In the genomic region with DNA sequence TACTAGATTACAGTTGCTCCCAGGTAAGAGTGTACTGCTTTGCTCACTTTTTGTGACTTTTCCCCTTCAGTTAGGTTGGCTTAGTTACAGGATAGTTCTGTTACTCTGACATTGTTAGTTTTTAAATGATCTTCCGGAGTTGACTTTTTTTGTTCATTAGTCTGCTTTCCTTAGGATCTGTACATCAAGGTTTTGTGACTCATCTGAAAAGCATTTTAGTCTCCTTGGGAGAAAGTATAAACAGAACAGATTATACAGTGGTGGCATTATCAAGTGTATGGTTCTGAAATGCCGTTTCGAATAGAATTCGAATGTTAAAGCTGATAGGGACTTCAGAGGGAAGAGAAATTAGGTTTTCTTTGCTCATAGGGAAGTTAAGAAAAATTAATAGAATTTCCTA, we compare ENCODE assay signal across 14 cellular contexts.
DNase-seq lines count a peak whose midpoint lies in the region; ATAC-seq and TF ChIP-seq lines count a peak whose summit lies in the region.
"Had no signal": no experiment of that assay in that cellular context is flagged by ENCODE, and none has a peak within 500 bp of the region (broad histone marks: within the 10 kb centered on the region; RNA-seq: fewer than 3 reads in every experiment).

No MANE protein-coding gene starts in this region.

- H3K79me2 ChIP-seq in PC-9 (ENCODE audit: low read depth): no peaks in the 10 kb centered on the region

- H3K27me3 ChIP-seq in PC-9 (ENCODE audit: insufficient read depth, low read depth): no peaks in the 10 kb centered on the region
- H3K27me3 ChIP-seq: cardiac muscle cell, suprapubic skin had no signal

- DNase-seq in Caki2 (ENCODE audit: low read depth): peak; percentile 43
- peak; percentile 80 for DNase-seq in M059J (ENCODE audit: low read depth)
- peak; percentile 71 for DNase-seq in choroid plexus epithelial cell (ENCODE audit: low read depth)
- no peak for DNase-seq in HEK293T (ENCODE audit: extremely low spot score)
- DNase-seq in PC-9: no peak
- DNase-seq in NCI-H1930 (lab: John Stamatoyannopoulos, UW): no peak
- DNase-seq in activated CD4-positive, alpha-beta T cell treated with anti-CD3 and anti-CD28 coated beads for 36 hours: no peak
- DNase-seq: CD8-positive, alpha-beta T cell; Kasumi-1; NCI-H2029 had no signal

- peaks cover 5% of the 10 kb centered on the region for H3K4me1 ChIP-seq in mesodermal cell (ENCODE audit: control insufficient read depth, insufficient read depth, low read length, poor library complexity, severe bottlenecking)
- H3K4me1 ChIP-seq in PC-9 (replicated peaks; ENCODE audit: insufficient read depth): no peaks in the 10 kb centered on the region
- H3K4me1 ChIP-seq: suprapubic skin had no signal

- ATAC-seq in activated CD4-positive, alpha-beta T cell treated with anti-CD3 and anti-CD28 coated beads for 36 hours: no peak
- ATAC-seq: CD8-positive, alpha-beta T cell had no signal

- no TSS peak for BruUV-seq in PC-9 (replicated peaks; lab: Mats Ljungman, UMichigan)

- in situ Hi-C loops in Caki2 (cut with HindIII; ENCODE audit: low pct_unique_long_range_greater_than_20kb, low sequenced_read_pairs): no loop called here

- no peak overlapping the region for H3K4me3 Mint-ChIP-seq in activated CD4-positive, alpha-beta T cell treated with anti-CD3 and anti-CD28 coated beads for 36 hours
- H3K4me3 Mint-ChIP-seq: CD8-positive, alpha-beta T cell had no signal

- no peak overlapping the region for H3K27ac Mint-ChIP-seq in activated CD4-positive, alpha-beta T cell treated with anti-CD3 and anti-CD28 coated beads for 36 hours
- H3K27ac Mint-ChIP-seq: CD8-positive, alpha-beta T cell had no signal

- H3K9me3 Mint-ChIP-seq in activated CD4-positive, alpha-beta T cell treated with anti-CD3 and anti-CD28 coated beads for 36 hours (ENCODE audit: low read depth): no peaks in the 10 kb centered on the region
- H3K9me3 Mint-ChIP-seq: CD8-positive, alpha-beta T cell had no signal

- no peaks in the 10 kb centered on the region for H4K20me1 ChIP-seq in PC-9 (ENCODE audit: insufficient read depth)

- H3K36me3 ChIP-seq in mesodermal cell (ENCODE audit: control insufficient read depth, insufficient read depth, low read length) (peaks cover 43% of the 10 kb centered on the region), PC-9 (ENCODE audit: low read depth) (no peaks in the 10 kb centered on the region)

- no peak overlapping the region for H3K4me2 ChIP-seq in PC-9

- peaks cover 18% of the 10 kb centered on the region for H3K36me3 Mint-ChIP-seq in activated CD4-positive, alpha-beta T cell treated with anti-CD3 and anti-CD28 coated beads for 36 hours (ENCODE audit: low read depth)

- no peaks in the 10 kb centered on the region for H3F3A ChIP-seq in PC-9 (ENCODE audit: insufficient read depth, low read depth)

- POLR2A ChIA-PET in HEK293T (lab: Yijun Ruan, JAX): no interaction called here
- POLR2A ChIA-PET in PC-9 (lab: Charles Lee; ENCODE audit: unreplicated experiment): no interaction called here
- POLR2A ChIA-PET in activated CD4-positive, alpha-beta T cell treated with anti-CD3 and anti-CD28 coated beads for 36 hours (lab: Charles Lee): no interaction called here

- CTCF ChIA-PET in HEK293T (lab: Yijun Ruan, JAX) (no interaction called here), PC-9 (lab: Charles Lee) (no interaction called here)
- CTCF ChIA-PET in activated CD4-positive, alpha-beta T cell treated with anti-CD3 and anti-CD28 coated beads for 36 hours (lab: Charles Lee): interaction anchor here (0.7 kb wide), 1 partner anchor 11 kb away, joined by 3 read pairs; no protein-coding TSS in a partner anchor

- H3K27ac ChIP-seq in mesodermal cell (ENCODE audit: low read depth, low read length, severe bottlenecking) (peak overlapping the region; percentile 71), PC-9 (no peak overlapping the region)
- H3K27ac ChIP-seq: cardiac muscle cell, skin epidermis, suprapubic skin had no signal

- H3K4me3 ChIP-seq in choroid plexus epithelial cell (ENCODE audit: low read depth, low read length): no peak overlapping the region
- no peak overlapping the region for H3K4me3 ChIP-seq in mesodermal cell (ENCODE audit: extremely low read depth, insufficient read depth, low read length, poor library complexity, severe bottlenecking)
- no peak overlapping the region for H3K4me3 ChIP-seq in PC-9
- H3K4me3 ChIP-seq: cardiac muscle cell, skin epidermis, suprapubic skin had no signal

- H3K9me3 ChIP-seq in mesodermal cell (ENCODE audit: control insufficient read depth, low read length) (no peaks in the 10 kb centered on the region), PC-9 (ENCODE audit: insufficient read depth, low read depth) (no peaks in the 10 kb centered on the region)
- H3K9me3 ChIP-seq: suprapubic skin had no signal

- 100% methylated on average over 1 of the region's 4 CpGs; no CpG with 5 or more reads in 1 of the 2 experiments for WGBS in mesodermal cell (ENCODE audit: insufficient coverage in 2 of 2), 2 experiments

- no peaks in the 10 kb centered on the region for H3K9me2 ChIP-seq in PC-9 (ENCODE audit: insufficient read depth)

- H3K4me1 Mint-ChIP-seq in activated CD4-positive, alpha-beta T cell treated with anti-CD3 and anti-CD28 coated beads for 36 hours: peaks cover 14% of the 10 kb centered on the region

- no peak for TF ChIP-seq CTCF in choroid plexus epithelial cell (conservative IDR thresholded peaks at IDR 0.05; ENCODE audit: low read depth, low read length)
- TF ChIP-seq CTCF in PC-9 (conservative IDR thresholded peaks at IDR 0.05): no peak

- H2AFZ ChIP-seq in PC-9: no peak overlapping the region

- no peaks in the 10 kb centered on the region for H3K27me3 Mint-ChIP-seq in activated CD4-positive, alpha-beta T cell treated with anti-CD3 and anti-CD28 coated beads for 36 hours

- intact Hi-C loops in PC-9 (cut with micrococcal nuclease; ENCODE audit: unreplicated experiment): no loop called here
- intact Hi-C loops in activated CD4-positive, alpha-beta T cell treated with anti-CD3 and anti-CD28 coated beads for 36 hours (cut with DNase I, micrococcal nuclease): no loop called here

TF ChIP-seq in HEK293T, 16 proteins besides CTCF, POLR2A, EP300 and RAD21:
- TF ChIP-seq SP1 (IDR thresholded peaks at IDR 0.05): no peak
- TF ChIP-seq NFRKB (IDR thresholded peaks at IDR 0.05): no peak
- no peak for TF ChIP-seq ARNT (IDR thresholded peaks at IDR 0.05)
- TF ChIP-seq LEF1 (IDR thresholded peaks at IDR 0.05; ENCODE audit: borderline replicate concordance): no peak
- TF ChIP-seq HDGF (IDR thresholded peaks at IDR 0.05; ENCODE audit: borderline replicate concordance): no peak
- TF ChIP-seq ELF4 (IDR thresholded peaks at IDR 0.05): no peak
- TF ChIP-seq, protein P1, sequence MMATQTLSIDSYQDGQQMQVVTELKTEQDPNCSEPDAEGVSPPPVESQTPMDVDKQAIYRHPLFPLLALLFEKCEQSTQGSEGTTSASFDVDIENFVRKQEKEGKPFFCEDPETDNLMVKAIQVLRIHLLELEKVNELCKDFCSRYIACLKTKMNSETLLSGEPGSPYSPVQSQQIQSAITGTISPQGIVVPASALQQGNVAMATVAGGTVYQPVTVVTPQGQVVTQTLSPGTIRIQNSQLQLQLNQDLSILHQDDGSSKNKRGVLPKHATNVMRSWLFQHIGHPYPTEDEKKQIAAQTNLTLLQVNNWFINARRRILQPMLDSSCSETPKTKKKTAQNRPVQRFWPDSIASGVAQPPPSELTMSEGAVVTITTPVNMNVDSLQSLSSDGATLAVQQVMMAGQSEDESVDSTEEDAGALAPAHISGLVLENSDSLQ (IDR thresholded peaks at IDR 0.05): no peak
- TF ChIP-seq TARDBP (IDR thresholded peaks at IDR 0.05): no peak
- TF ChIP-seq FOXA1 (IDR thresholded peaks at IDR 0.05): no peak
- TF ChIP-seq BHLHE40 (IDR thresholded peaks at IDR 0.05; ENCODE audit: borderline replicate concordance): no peak
- TF ChIP-seq SUZ12 (IDR thresholded peaks at IDR 0.05): no peak
- TF ChIP-seq L3MBTL2 (conservative IDR thresholded peaks at IDR 0.05): no peak
- no peak for TF ChIP-seq FOXK2 (IDR thresholded peaks at IDR 0.05)
- no peak for TF ChIP-seq CTBP1 (IDR thresholded peaks at IDR 0.05; ENCODE audit: borderline replicate concordance)
- TF ChIP-seq FOXM1 (IDR thresholded peaks at IDR 0.05; ENCODE audit: borderline replicate concordance): no peak
- TF ChIP-seq ZNF384 (IDR thresholded peaks at IDR 0.05): no peak

Comparison
In these comparisons a context has a peak if more than half of its experiments do, and no peak if none do; other contexts are left out.
1. DNase-seq: peak in Caki2 (single experiment), M059J (single experiment) and choroid plexus epithelial cell (single experiment); none in HEK293T (single experiment), PC-9 (0 of 2), NCI-H1930 (0 of 2) and activated CD4-positive, alpha-beta T cell treated with anti-CD3 and anti-CD28 coated beads for 36 hours (single experiment).